In the genomic region with DNA sequence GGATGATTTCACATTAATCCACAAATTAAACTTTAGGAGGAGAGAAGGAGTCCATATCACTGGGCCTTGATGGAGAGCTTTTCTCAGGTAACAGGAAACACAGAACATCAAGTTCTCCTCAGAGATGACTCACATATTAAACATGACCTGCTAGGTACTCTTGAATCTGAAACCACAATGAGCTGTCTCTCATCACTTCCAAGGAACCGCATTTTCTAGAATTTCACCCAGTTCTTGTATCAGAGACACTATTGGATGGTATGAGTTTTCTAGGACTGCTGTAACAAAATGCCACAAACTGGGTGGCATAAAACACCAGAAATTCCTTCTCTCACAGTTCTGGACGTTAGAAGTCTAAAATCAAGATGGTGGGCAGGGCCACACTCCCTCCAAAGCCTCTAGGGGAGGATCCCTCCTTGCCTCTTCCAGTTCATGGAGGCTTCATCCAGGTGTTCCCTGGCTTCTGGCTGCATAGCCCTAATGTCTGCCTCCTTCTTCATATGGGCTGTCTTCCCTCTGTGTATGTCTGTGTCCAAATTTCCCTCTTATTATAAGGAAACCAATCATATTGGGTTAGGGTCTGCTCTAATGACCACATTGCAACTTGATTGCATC, we compare ENCODE assay signal across 16 cellular contexts. TPM values are rescaled to one million over a fixed set of nuclear protein-coding genes. Genes with fewer than 3 reads are reported as not detected.
DNase-seq lines count a peak whose midpoint lies in the region; ATAC-seq and TF ChIP-seq lines count a peak whose summit lies in the region.
"Had no signal": no experiment of that assay in that cellular context is flagged by ENCODE, and none has a peak within 500 bp of the region (broad histone marks: within the 10 kb centered on the region; RNA-seq: fewer than 3 reads in every experiment).

No MANE protein-coding gene starts in this region.

- POLR2A ChIA-PET in RWPE1 (lab: Yijun Ruan, JAX; ENCODE audit: low non-redundant PET) = interaction anchor here (0.7 kb wide), 1 partner anchor 72 kb away, joined by 5 read pairs; the partner anchor contains the start of gene ERVMER34-1

- H3K27me3 Mint-ChIP-seq in chondrocyte (ENCODE audit: low read depth) = no peaks in the 10 kb centered on the region
- H3K27me3 Mint-ChIP-seq: CD4-positive, alpha-beta T cell; dendritic cell treated with granulocyte-macrophage colony-stimulating factor and Interleukin-4, amounts not matched to agents 40 ng/mL and 50 ng/mL, for 4 days had no signal

- H3K4me1 Mint-ChIP-seq in chondrocyte (ENCODE audit: low read depth) = peaks cover 38% of the 10 kb centered on the region

- H3K9me3 Mint-ChIP-seq in chondrocyte (ENCODE audit: low read depth) = no peaks in the 10 kb centered on the region
- H3K9me3 Mint-ChIP-seq: CD4-positive, alpha-beta T cell; dendritic cell treated with granulocyte-macrophage colony-stimulating factor and Interleukin-4, amounts not matched to agents 40 ng/mL and 50 ng/mL, for 4 days had no signal

- peak; percentile 52 for DNase-seq in HFF-Myc (ENCODE audit: extremely low read depth, low read depth)
- DNase-seq in RWPE1 (ENCODE audit: low spot score) = peak; percentile 73
- DNase-seq in chondrocyte (ENCODE audit: low spot score) = no peak
- DNase-seq in skeletal muscle cell (ENCODE audit: low read depth) = peak; percentile 66
- DNase-seq in SHP77 treated with DMSO at 0.1 percent for 48 hours (lab: John Stamatoyannopoulos, UW) = no peak
- DNase-seq: activated effector memory CD4-positive, alpha-beta T cell treated with anti-CD3 and anti-CD28 coated beads, Interleukin-2, amount 50 U/mL, for 16 hours; CD4-positive, alpha-beta T cell; head of caudate nucleus; NCI-H1092; NCI-H82; retina; upper lobe of right lung had no signal

- TF ChIP-seq CTCF in HFF-Myc (IDR thresholded peaks at IDR 0.05; ENCODE audit: low read depth, low read length, missing control alignments) = no peak
- TF ChIP-seq CTCF in RWPE1 (conservative IDR thresholded peaks at IDR 0.05; ENCODE audit: low read depth) = no peak
- TF ChIP-seq CTCF in chondrocyte (IDR thresholded peaks at IDR 0.05) = no peak

- H3K27ac Mint-ChIP-seq in chondrocyte (ENCODE audit: unreplicated experiment) = peak overlapping the region; percentile 46
- H3K27ac Mint-ChIP-seq: CD4-positive, alpha-beta T cell; dendritic cell treated with granulocyte-macrophage colony-stimulating factor and Interleukin-4, amounts not matched to agents 40 ng/mL and 50 ng/mL, for 4 days had no signal

- H3K4me3 ChIP-seq in HFF-Myc (replicated peaks; ENCODE audit: low read depth, low read length) (no peak overlapping the region), skeletal muscle cell (ENCODE audit: low read depth, low read length) (no peak overlapping the region)
- H3K4me3 ChIP-seq: upper lobe of right lung had no signal

- CTCF ChIA-PET in RWPE1 (lab: Yijun Ruan, JAX) = interaction anchor here (0.7 kb wide), 1 partner anchor 279 kb away, joined by 3 read pairs; no protein-coding TSS in a partner anchor

- H3K36me3 Mint-ChIP-seq in chondrocyte (ENCODE audit: low read depth) = no peaks in the 10 kb centered on the region

- ATAC-seq in GM21619 (IDR thresholded peaks at IDR 0.05; ENCODE audit: unreplicated experiment) (no peak), HG02571 (IDR thresholded peaks at IDR 0.05; ENCODE audit: unreplicated experiment) (no peak), HG03432 (IDR thresholded peaks at IDR 0.05; ENCODE audit: unreplicated experiment) (no peak)

- peak overlapping the region; percentile 68; the same call in 1 of the 2 replicates for H3K27ac ChIP-seq in RWPE1
- H3K27ac ChIP-seq: upper lobe of right lung had no signal

- no peak overlapping the region for H3K4me3 Mint-ChIP-seq in chondrocyte (ENCODE audit: unreplicated experiment)
- H3K4me3 Mint-ChIP-seq: CD4-positive, alpha-beta T cell; dendritic cell treated with granulocyte-macrophage colony-stimulating factor and Interleukin-4, amounts not matched to agents 40 ng/mL and 50 ng/mL, for 4 days had no signal

RNA-seq across cellular contexts. Expression of gene RASL11B, which starts 38.5 kb away (rescaled TPM):
- 6.5 to 30.5 TPM (median 8.1 TPM) in 3 replicates for total RNA-seq in chondrocyte

Comparison
In these comparisons a context has a peak if more than half of its experiments do, and no peak if none do; other contexts are left out.
1. DNase-seq: peak in HFF-Myc (single experiment), RWPE1 (single experiment) and skeletal muscle cell (single experiment); none in chondrocyte (single experiment) and SHP77 treated with DMSO at 0.1 percent for 48 hours (single experiment).